ENCODE assay signal across 7 cellular contexts in genomic region chr19:461664-462551, GRCh38. TPM values are rescaled to one million over a fixed set of nuclear protein-coding genes. Genes with fewer than 3 reads are reported as not detected.
DNase-seq lines count a peak whose midpoint lies in the region; ATAC-seq and TF ChIP-seq lines count a peak whose summit lies in the region.
"Had no signal": no experiment of that assay in that cellular context is flagged by ENCODE, and none has a peak within 500 bp of the region (broad histone marks: within the 10 kb centered on the region; RNA-seq: fewer than 3 reads in every experiment).

No MANE protein-coding gene starts in this region.

- H3K4me1 ChIP-seq in breast epithelium = no peaks in the 10 kb centered on the region
- H3K4me1 ChIP-seq in neuron (ENCODE audit: insufficient read depth, low read length) = peaks cover 10% of the 10 kb centered on the region

- peak overlapping the region; percentile 67 to 93 (median 76) for H3K4me3 ChIP-seq in breast epithelium
- H3K4me3 ChIP-seq in neuron (ENCODE audit: low read length) = peak overlapping the region; percentile 33

- DNase-seq in NCI-H2107 (lab: John Stamatoyannopoulos, UW) = peak; percentile 74
- DNase-seq in breast epithelium (ENCODE audit: low spot score in 2 of 2) = peak in 1 of 2 donors; percentile 31
- no peak for DNase-seq in central memory CD4-positive, alpha-beta T cell
- DNase-seq in T-helper 1 cell = no peak

- no peak for TF ChIP-seq CTCF in breast epithelium (IDR thresholded peaks at IDR 0.05)

- no peak overlapping the region for H2AFZ ChIP-seq in neuron (ENCODE audit: low read depth, low read length)

- H3K9me3 ChIP-seq in breast epithelium (no peaks in the 10 kb centered on the region), neuron (ENCODE audit: low read length) (peaks cover 3% of the 10 kb centered on the region)

- TF ChIP-seq POLR2A in breast epithelium (IDR thresholded peaks at IDR 0.05) = no peak

- intact Hi-C loops in breast epithelium (cut with DNase I; ENCODE audit: low total_unique reads) = no loop called here

- H3K27me3 ChIP-seq in breast epithelium (no peaks in the 10 kb centered on the region), neuron (ENCODE audit: insufficient read depth, low read length) (peaks cover 12% of the 10 kb centered on the region)

- H3K36me3 ChIP-seq in breast epithelium = no peaks in the 10 kb centered on the region
- H3K36me3 ChIP-seq in neuron (ENCODE audit: insufficient read depth, low read length) = no peaks in the 10 kb centered on the region

- H3K27ac ChIP-seq in breast epithelium = peak overlapping the region; percentile 66 to 89

- ATAC-seq in GM18502 (IDR thresholded peaks at IDR 0.05; ENCODE audit: poor library complexity, unreplicated experiment) = no peak

RNA-seq across cellular contexts. Expression of gene SHC2, which starts 1.1 kb away (rescaled TPM):
- total RNA-seq in breast epithelium = 10 to 100 TPM in 2 of 3 donors, 1 to 10 TPM in 1; 8.3 to 40.6 (median 21.8) TPM

RNA-seq across cellular contexts. Expression of gene MADCAM1, which starts 34.4 kb away (rescaled TPM):
- under 1 TPM in 1 of 3 donors, not detected in 2; 0.66 TPM for total RNA-seq in breast epithelium
- total RNA-seq: NCI-H460 had no signal

RNA-seq across cellular contexts. Expression of gene TPGS1, which starts 45.4 kb away (rescaled TPM):
- 10 to 100 TPM; 77.7 to 98.9 (median 77.7) TPM for total RNA-seq in breast epithelium

RNA-seq across cellular contexts. Expression of gene C2CD4C, which starts 53.0 kb away (rescaled TPM):
- 1 to 10 TPM in 1 of 3 donors, under 1 TPM in 2; 0.29 to 2.6 (median 0.80) TPM for total RNA-seq in breast epithelium
